In genomic region chr4:8199594-8200301, GRCh38 we compare ENCODE assay signal across 8 cellular contexts. TPM values are rescaled to one million over a fixed set of nuclear protein-coding genes. Genes with fewer than 3 reads are reported as not detected.
DNase-seq lines count a peak whose midpoint lies in the region; ATAC-seq, FAIRE-seq and TF ChIP-seq lines count a peak whose summit lies in the region.

No MANE protein-coding gene starts in this region.

- H3K36me3 ChIP-seq in thymus (ENCODE audit: control insufficient read depth, insufficient read depth) = peaks cover 16% of the 10 kb centered on the region

- no peak for TF ChIP-seq POLR2A in H54 (IDR thresholded peaks at IDR 0.05; ENCODE audit: low read depth, low read length)

- H3K9me3 ChIP-seq in thymus (ENCODE audit: control insufficient read depth) = no peaks in the 10 kb centered on the region

- DNase-seq in activated CD4-positive, CD25-positive, alpha-beta regulatory T cell (lab: John Stamatoyannopoulos, UW) = no peak
- DNase-seq in left kidney (ENCODE audit: low read depth, low spot score) (peak; percentile 43), H54 (ENCODE audit: insufficient read length, low spot score) (no peak), RKO (ENCODE audit: low spot score) (no peak)

- H3K36me3 Mint-ChIP-seq in activated naive CD4-positive, alpha-beta T cell treated with anti-CD3 and anti-CD28 coated beads, Interleukin-2, amount 50 U/mL, for 24 hours = no peaks in the 10 kb centered on the region

- peak overlapping the region; percentile 65 for H3K27ac Mint-ChIP-seq in activated naive CD4-positive, alpha-beta T cell treated with anti-CD3 and anti-CD28 coated beads, Interleukin-2, amount 50 U/mL, for 24 hours

- H3K27me3 Mint-ChIP-seq in activated naive CD4-positive, alpha-beta T cell treated with anti-CD3 and anti-CD28 coated beads, Interleukin-2, amount 50 U/mL, for 24 hours = no peaks in the 10 kb centered on the region

- peaks cover 41% of the 10 kb centered on the region for H3K4me1 ChIP-seq in thymus (ENCODE audit: control insufficient read depth, insufficient read depth, low read length)

- H3K9me3 Mint-ChIP-seq in activated naive CD4-positive, alpha-beta T cell treated with anti-CD3 and anti-CD28 coated beads, Interleukin-2, amount 50 U/mL, for 24 hours = no peaks in the 10 kb centered on the region

- H3K4me1 Mint-ChIP-seq in activated naive CD4-positive, alpha-beta T cell treated with anti-CD3 and anti-CD28 coated beads, Interleukin-2, amount 50 U/mL, for 24 hours = peaks cover 45% of the 10 kb centered on the region

- H3K4me3 Mint-ChIP-seq in activated naive CD4-positive, alpha-beta T cell treated with anti-CD3 and anti-CD28 coated beads, Interleukin-2, amount 50 U/mL, for 24 hours = peak overlapping the region; percentile 90

- peak overlapping the region; percentile 82 for H3K4me3 ChIP-seq in thymus (ENCODE audit: low read length)

- 9% methylated on average over 26 of the region's 26 CpGs for WGBS in thymus

- ATAC-seq in activated CD4-positive, CD25-positive, alpha-beta regulatory T cell treated with anti-CD3 and anti-CD28 coated beads, Interleukin-2, amount 50 U/mL, for 24 hours = peak; percentile 24 to 26
- ATAC-seq in HG02610 (IDR thresholded peaks at IDR 0.05; ENCODE audit: unreplicated experiment) = no peak

- H3K27me3 ChIP-seq in thymus (ENCODE audit: control insufficient read depth, insufficient read depth) = no peaks in the 10 kb centered on the region

- peak overlapping the region; percentile 92 for H3K27ac ChIP-seq in thymus (ENCODE audit: low read depth)

- no peak for FAIRE-seq in H54 (lab: Jason Lieb, UNC)

RNA-seq across cellular contexts. Expression of gene SH3TC1, which starts 0.7 kb away (rescaled TPM):
- 114 TPM for polyA plus RNA-seq in thymus

RNA-seq across cellular contexts. Expression of gene ABLIM2, which starts 41.1 kb away (rescaled TPM):
- 7.4 TPM for polyA plus RNA-seq in thymus
